8 cellular contexts compared by ENCODE assay signal in genomic region chr10:118594392-118595063, GRCh38. TPM values are rescaled to one million over a fixed set of nuclear protein-coding genes. Genes with fewer than 3 reads are reported as not detected.
A peak's percentile ranks its signal among the peaks of the same experiment; 100 is the strongest.
DNase-seq lines count a peak whose midpoint lies in the region; ATAC-seq and TF ChIP-seq lines count a peak whose summit lies in the region.

No MANE protein-coding gene starts in this region.

- no peaks in the 10 kb centered on the region for H3K4me1 ChIP-seq in A673 (ENCODE audit: insufficient read depth, low read length, poor library complexity, severe bottlenecking)

- no peak overlapping the region for H3K4me3 ChIP-seq in A673 (ENCODE audit: low read depth, low read length, poor library complexity, severe bottlenecking)
- no peak overlapping the region for H3K4me3 ChIP-seq in NB4 (ENCODE audit: low read depth, low read length)
- H3K4me3 ChIP-seq in astrocyte of the cerebellum (ENCODE audit: low read depth, low read length), result no peak overlapping the region

- ATAC-seq in HG03159 (IDR thresholded peaks at IDR 0.05; ENCODE audit: unreplicated experiment) (no peak), GM18870 (IDR thresholded peaks at IDR 0.05; ENCODE audit: unreplicated experiment) (no peak)

- TF ChIP-seq CTCF in A673 (conservative IDR thresholded peaks at IDR 0.05; ENCODE audit: low read depth, low read length) (no peak; the same call in 1 of the 2 replicates), NB4 (IDR thresholded peaks at IDR 0.05; ENCODE audit: low read depth, low read length) (peak; percentile 16), astrocyte of the cerebellum (IDR thresholded peaks at IDR 0.05; ENCODE audit: low read depth, low read length, missing control alignments) (peak; percentile 18)

- POLR2A ChIA-PET in A673 (lab: Charles Lee; ENCODE audit: low non-redundant PET), result no interaction called here

- no TSS peak for BruUV-seq in A673 (replicated peaks; lab: Mats Ljungman, UMichigan)

- H3K27ac ChIP-seq in A673 (ENCODE audit: low read depth, low read length, poor library complexity, severe bottlenecking), result no peak overlapping the region

- CTCF ChIA-PET in A673 (lab: Charles Lee), result interaction anchor here (1.4 kb wide), 1 partner anchor 127 kb away, joined by 6 read pairs; no protein-coding TSS in a partner anchor

- H3K36me3 ChIP-seq in A673 (ENCODE audit: insufficient read depth, low read length, poor library complexity, severe bottlenecking), result no peaks in the 10 kb centered on the region

- no peaks in the 10 kb centered on the region for H3K9me3 ChIP-seq in A673 (ENCODE audit: low read depth, low read length, poor library complexity, severe bottlenecking)

- intact Hi-C loops in A673 (cut with micrococcal nuclease; ENCODE audit: unreplicated experiment), result no loop called here

- no peak for TF ChIP-seq POLR2A in NB4 (IDR thresholded peaks at IDR 0.05; ENCODE audit: extremely low read depth, insufficient read length)

- H3K27me3 ChIP-seq in A673 (replicated peaks; ENCODE audit: insufficient read depth, low read depth, low read length, poor library complexity), result peaks cover 76% of the 10 kb centered on the region

- DNase-seq in A673 (ENCODE audit: low spot score) (peak; percentile 25), NB4 (ENCODE audit: low read depth) (no peak), astrocyte of the cerebellum (ENCODE audit: low read depth) (peak; percentile 31), iPS-NIHi7 (ENCODE audit: extremely low spot score) (peak; percentile 95), SKM-1 treated with dmso at 0.1 percent for 144 hours (lab: John Stamatoyannopoulos, UW; ENCODE audit: unreplicated experiment) (no peak)
- DNase-seq in stimulated activated CD4-positive, alpha-beta T cell treated with anti-CD3 and anti-CD28 coated beads, TNF-alpha, amount 100 ng/mL, for 4 hours (ENCODE audit: low read depth in 3 of 3), result peak in 2 of 3 experiments; percentile 3 to 8

- in situ Hi-C loops in astrocyte of the cerebellum (cut with HindIII; ENCODE audit: low sequenced_read_pairs), result loop anchor here (5.0 kb wide), 1 partner anchor 108 kb away; no protein-coding TSS in a partner anchor

RNA-seq across cellular contexts. Expression of gene PRLHR, which starts 0.9 kb away (rescaled TPM):
- total RNA-seq in A673 (2021), result not detected in 2 replicates

Comparison
In these comparisons a context has a peak if more than half of its experiments do, and no peak if none do; other contexts are left out.
1. DNase-seq: peak in A673 (single experiment), astrocyte of the cerebellum (single experiment), iPS-NIHi7 (single experiment) and stimulated activated CD4-positive, alpha-beta T cell treated with anti-CD3 and anti-CD28 coated beads, TNF-alpha, amount 100 ng/mL, for 4 hours (2 of 3); none in NB4 (single experiment) and SKM-1 treated with dmso at 0.1 percent for 144 hours (single experiment).